Comparison of ENCODE assay signal across 9 cellular contexts in the genomic region with DNA sequence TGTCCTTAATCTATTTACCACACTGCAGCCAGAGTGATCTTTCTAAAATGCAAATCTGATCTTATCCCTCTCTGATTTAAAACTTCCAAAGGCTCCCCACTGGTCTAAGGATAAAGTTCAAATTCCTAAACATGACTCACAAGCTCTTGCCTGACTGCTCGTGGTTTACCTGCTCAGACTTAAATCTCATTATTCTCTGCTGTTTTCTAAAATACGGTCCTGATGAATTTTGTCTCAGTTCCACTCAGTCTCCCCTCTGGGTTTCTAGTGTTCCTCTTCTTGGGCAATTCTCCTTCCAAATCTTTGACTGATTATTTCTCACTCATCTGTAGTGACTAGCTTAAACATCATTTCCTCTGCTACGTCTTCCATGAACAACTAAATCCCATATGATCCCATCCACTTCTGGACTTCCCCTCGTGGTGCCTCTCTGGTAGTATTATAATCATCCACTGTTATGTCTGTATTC.
A peak's percentile ranks its signal among the peaks of the same experiment; 100 is the strongest.
DNase-seq lines count a peak whose midpoint lies in the region; ATAC-seq, FAIRE-seq and TF ChIP-seq lines count a peak whose summit lies in the region.
"Had no signal": no experiment of that assay in that cellular context is flagged by ENCODE, and none has a peak within 500 bp of the region (broad histone marks: within the 10 kb centered on the region; RNA-seq: fewer than 3 reads in every experiment).

No MANE protein-coding gene starts in this region.

- intact Hi-C loops in esophagus muscularis mucosa (cut with DNase I): no loop called here

- ATAC-seq in SK-N-SH treated with all-trans-retinoic acid at 6 μM for 48 hours: peak; percentile 81
- peak; percentile 77 for ATAC-seq in foreskin keratinocyte

- H3K27ac ChIP-seq in foreskin keratinocyte: peak overlapping the region; percentile 82
- no peak overlapping the region for H3K27ac ChIP-seq in esophagus muscularis mucosa (replicated peaks in 1 of 4)

- DNase-seq in H4 (ENCODE audit: low spot score) (peak; percentile 75), foreskin keratinocyte (peak; percentile 70 to 86), renal cortical epithelial cell (ENCODE audit: low read depth) (peak; percentile 96), hypothalamus (lab: John Stamatoyannopoulos, UW) (no peak), esophagus muscularis mucosa (ENCODE audit: extremely low spot score) (no peak), GM12892 (ENCODE audit: insufficient read length) (no peak)
- no peak for DNase-seq in activated CD4-positive, alpha-beta T cell treated with anti-CD3 and anti-CD28 coated beads for 4 hours
- DNase-seq: NCI-H1105 had no signal

- TF ChIP-seq POLR2A in esophagus muscularis mucosa (IDR thresholded peaks at IDR 0.05; ENCODE audit: low read depth) (no peak), GM12892 (IDR thresholded peaks at IDR 0.05; ENCODE audit: low read depth, low read length) (no peak)

- 49% methylated on average over 4 of the region's 4 CpGs for WGBS in esophagus muscularis mucosa

- no peak for TF ChIP-seq EP300 in esophagus muscularis mucosa (IDR thresholded peaks at IDR 0.05)

- H3K27me3 ChIP-seq in foreskin keratinocyte (no peaks in the 10 kb centered on the region), esophagus muscularis mucosa (no peaks in the 10 kb centered on the region)

- no peak for FAIRE-seq in GM12892 (lab: Jason Lieb, UNC)

- H3K4me3 ChIP-seq in esophagus muscularis mucosa: no peak overlapping the region

- TF ChIP-seq CTCF in foreskin keratinocyte (conservative IDR thresholded peaks at IDR 0.05): peak; percentile 20
- no peak for TF ChIP-seq CTCF in esophagus muscularis mucosa (IDR thresholded peaks at IDR 0.05)

- H3K36me3 ChIP-seq in esophagus muscularis mucosa: no peaks in the 10 kb centered on the region

- H3K4me1 ChIP-seq in foreskin keratinocyte (peaks cover 44% of the 10 kb centered on the region), esophagus muscularis mucosa (peaks cover 0 to 25% (median 12%) of the 10 kb centered on the region in 4 donors)

- H3K9me3 ChIP-seq in esophagus muscularis mucosa: no peaks in the 10 kb centered on the region

TF ChIP-seq in SK-N-SH treated with all-trans-retinoic acid at 6 μM for 48 hours, 23 proteins besides CTCF, POLR2A, EP300 and RAD21:
- TF ChIP-seq BACH2 (CRISPR knock-in tag; IDR thresholded peaks at IDR 0.05; ENCODE audit: borderline replicate concordance): no peak
- TF ChIP-seq POU6F1 (CRISPR knock-in tag; IDR thresholded peaks at IDR 0.05; ENCODE audit: borderline replicate concordance, low read depth): no peak
- no peak for TF ChIP-seq ZC3H10 (CRISPR knock-in tag; IDR thresholded peaks at IDR 0.05)
- TF ChIP-seq RARB (CRISPR knock-in tag; IDR thresholded peaks at IDR 0.05): no peak
- TF ChIP-seq, protein P1, sequence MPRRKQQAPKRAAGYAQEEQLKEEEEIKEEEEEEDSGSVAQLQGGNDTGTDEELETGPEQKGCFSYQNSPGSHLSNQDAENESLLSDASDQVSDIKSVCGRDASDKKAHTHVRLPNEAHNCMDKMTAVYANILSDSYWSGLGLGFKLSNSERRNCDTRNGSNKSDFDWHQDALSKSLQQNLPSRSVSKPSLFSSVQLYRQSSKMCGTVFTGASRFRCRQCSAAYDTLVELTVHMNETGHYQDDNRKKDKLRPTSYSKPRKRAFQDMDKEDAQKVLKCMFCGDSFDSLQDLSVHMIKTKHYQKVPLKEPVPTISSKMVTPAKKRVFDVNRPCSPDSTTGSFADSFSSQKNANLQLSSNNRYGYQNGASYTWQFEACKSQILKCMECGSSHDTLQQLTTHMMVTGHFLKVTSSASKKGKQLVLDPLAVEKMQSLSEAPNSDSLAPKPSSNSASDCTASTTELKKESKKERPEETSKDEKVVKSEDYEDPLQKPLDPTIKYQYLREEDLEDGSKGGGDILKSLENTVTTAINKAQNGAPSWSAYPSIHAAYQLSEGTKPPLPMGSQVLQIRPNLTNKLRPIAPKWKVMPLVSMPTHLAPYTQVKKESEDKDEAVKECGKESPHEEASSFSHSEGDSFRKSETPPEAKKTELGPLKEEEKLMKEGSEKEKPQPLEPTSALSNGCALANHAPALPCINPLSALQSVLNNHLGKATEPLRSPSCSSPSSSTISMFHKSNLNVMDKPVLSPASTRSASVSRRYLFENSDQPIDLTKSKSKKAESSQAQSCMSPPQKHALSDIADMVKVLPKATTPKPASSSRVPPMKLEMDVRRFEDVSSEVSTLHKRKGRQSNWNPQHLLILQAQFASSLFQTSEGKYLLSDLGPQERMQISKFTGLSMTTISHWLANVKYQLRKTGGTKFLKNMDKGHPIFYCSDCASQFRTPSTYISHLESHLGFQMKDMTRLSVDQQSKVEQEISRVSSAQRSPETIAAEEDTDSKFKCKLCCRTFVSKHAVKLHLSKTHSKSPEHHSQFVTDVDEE (CRISPR knock-in tag; IDR thresholded peaks at IDR 0.05): no peak
- TF ChIP-seq ARNTL (CRISPR knock-in tag; IDR thresholded peaks at IDR 0.05; ENCODE audit: borderline replicate concordance, low read depth): no peak
TF ChIP-seq in SK-N-SH treated with all-trans-retinoic acid at 6 μM for 48 hours: peak in this region for 0.

Comparison
In these comparisons a context has a peak if more than half of its experiments do, and no peak if none do; other contexts are left out.
1. DNase-seq: peak in H4 (single experiment), foreskin keratinocyte (2 of 2) and renal cortical epithelial cell (single experiment); none in hypothalamus (0 of 51), activated CD4-positive, alpha-beta T cell treated with anti-CD3 and anti-CD28 coated beads for 4 hours (0 of 2), esophagus muscularis mucosa (single experiment) and GM12892 (single experiment).